Comparison of ENCODE assay signal across 2 cellular contexts in the genomic region with DNA sequence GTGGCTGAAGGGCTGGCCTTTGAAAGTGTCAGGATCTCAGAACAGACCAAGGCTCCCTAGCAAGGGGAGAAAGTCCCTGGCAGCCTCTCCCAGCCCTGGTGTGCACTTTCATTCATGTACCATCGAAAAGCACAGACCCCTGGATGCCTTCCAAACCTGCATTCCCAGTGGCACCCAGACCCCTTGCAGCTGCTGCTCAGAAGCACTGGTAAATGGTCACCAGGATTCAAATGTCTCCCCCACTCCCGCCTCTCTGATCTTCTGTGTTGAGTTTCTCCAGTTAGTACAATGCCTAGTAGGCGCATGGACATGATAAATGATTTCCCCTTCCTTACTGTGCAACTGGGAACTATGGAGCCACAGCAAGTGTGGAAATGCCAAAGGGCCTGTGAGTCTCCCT.
TF ChIP-seq lines count a peak whose summit lies in the region.

No MANE protein-coding gene starts in this region.

TF ChIP-seq in GM23338, 12 proteins besides CTCF, POLR2A, EP300 and RAD21:
- TF ChIP-seq EZH2phosphoT487 (IDR thresholded peaks at IDR 0.05; ENCODE audit: unreplicated experiment) (no peak), EZH2 (IDR thresholded peaks at IDR 0.05; ENCODE audit: low read depth, unreplicated experiment) (no peak), ZNF331 (CRISPR knock-in tag; IDR thresholded peaks at IDR 0.05; ENCODE audit: low read depth) (no peak), ZNF114 (CRISPR knock-in tag; IDR thresholded peaks at IDR 0.05) (no peak), JUNB (IDR thresholded peaks at IDR 0.05; ENCODE audit: unreplicated experiment) (no peak)
- TF ChIP-seq, protein P1, sequence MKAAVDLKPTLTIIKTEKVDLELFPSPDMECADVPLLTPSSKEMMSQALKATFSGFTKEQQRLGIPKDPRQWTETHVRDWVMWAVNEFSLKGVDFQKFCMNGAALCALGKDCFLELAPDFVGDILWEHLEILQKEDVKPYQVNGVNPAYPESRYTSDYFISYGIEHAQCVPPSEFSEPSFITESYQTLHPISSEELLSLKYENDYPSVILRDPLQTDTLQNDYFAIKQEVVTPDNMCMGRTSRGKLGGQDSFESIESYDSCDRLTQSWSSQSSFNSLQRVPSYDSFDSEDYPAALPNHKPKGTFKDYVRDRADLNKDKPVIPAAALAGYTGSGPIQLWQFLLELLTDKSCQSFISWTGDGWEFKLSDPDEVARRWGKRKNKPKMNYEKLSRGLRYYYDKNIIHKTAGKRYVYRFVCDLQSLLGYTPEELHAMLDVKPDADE (IDR thresholded peaks at IDR 0.05) = no peak
- TF ChIP-seq, protein P2, sequence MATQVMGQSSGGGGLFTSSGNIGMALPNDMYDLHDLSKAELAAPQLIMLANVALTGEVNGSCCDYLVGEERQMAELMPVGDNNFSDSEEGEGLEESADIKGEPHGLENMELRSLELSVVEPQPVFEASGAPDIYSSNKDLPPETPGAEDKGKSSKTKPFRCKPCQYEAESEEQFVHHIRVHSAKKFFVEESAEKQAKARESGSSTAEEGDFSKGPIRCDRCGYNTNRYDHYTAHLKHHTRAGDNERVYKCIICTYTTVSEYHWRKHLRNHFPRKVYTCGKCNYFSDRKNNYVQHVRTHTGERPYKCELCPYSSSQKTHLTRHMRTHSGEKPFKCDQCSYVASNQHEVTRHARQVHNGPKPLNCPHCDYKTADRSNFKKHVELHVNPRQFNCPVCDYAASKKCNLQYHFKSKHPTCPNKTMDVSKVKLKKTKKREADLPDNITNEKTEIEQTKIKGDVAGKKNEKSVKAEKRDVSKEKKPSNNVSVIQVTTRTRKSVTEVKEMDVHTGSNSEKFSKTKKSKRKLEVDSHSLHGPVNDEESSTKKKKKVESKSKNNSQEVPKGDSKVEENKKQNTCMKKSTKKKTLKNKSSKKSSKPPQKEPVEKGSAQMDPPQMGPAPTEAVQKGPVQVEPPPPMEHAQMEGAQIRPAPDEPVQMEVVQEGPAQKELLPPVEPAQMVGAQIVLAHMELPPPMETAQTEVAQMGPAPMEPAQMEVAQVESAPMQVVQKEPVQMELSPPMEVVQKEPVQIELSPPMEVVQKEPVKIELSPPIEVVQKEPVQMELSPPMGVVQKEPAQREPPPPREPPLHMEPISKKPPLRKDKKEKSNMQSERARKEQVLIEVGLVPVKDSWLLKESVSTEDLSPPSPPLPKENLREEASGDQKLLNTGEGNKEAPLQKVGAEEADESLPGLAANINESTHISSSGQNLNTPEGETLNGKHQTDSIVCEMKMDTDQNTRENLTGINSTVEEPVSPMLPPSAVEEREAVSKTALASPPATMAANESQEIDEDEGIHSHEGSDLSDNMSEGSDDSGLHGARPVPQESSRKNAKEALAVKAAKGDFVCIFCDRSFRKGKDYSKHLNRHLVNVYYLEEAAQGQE (IDR thresholded peaks at IDR 0.05; ENCODE audit: unreplicated experiment) = no peak

TF ChIP-seq in SK-N-SH, 30 proteins besides CTCF, POLR2A, EP300 and RAD21:
- TF ChIP-seq SMC3 (IDR thresholded peaks at IDR 0.05; ENCODE audit: low read depth, low read length) = no peak
- TF ChIP-seq TAF1 (IDR thresholded peaks at IDR 0.05; ENCODE audit: borderline replicate concordance, low read depth, low read length) = no peak
- TF ChIP-seq, protein P3, sequence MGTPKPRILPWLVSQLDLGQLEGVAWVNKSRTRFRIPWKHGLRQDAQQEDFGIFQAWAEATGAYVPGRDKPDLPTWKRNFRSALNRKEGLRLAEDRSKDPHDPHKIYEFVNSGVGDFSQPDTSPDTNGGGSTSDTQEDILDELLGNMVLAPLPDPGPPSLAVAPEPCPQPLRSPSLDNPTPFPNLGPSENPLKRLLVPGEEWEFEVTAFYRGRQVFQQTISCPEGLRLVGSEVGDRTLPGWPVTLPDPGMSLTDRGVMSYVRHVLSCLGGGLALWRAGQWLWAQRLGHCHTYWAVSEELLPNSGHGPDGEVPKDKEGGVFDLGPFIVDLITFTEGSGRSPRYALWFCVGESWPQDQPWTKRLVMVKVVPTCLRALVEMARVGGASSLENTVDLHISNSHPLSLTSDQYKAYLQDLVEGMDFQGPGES (IDR thresholded peaks at IDR 0.05; ENCODE audit: low read depth, low read length) = no peak
- no peak for TF ChIP-seq MXI1 (IDR thresholded peaks at IDR 0.05; ENCODE audit: low read depth, low read length)
- no peak for TF ChIP-seq RFX5 (IDR thresholded peaks at IDR 0.05; ENCODE audit: low read length)
- TF ChIP-seq, protein P4, sequence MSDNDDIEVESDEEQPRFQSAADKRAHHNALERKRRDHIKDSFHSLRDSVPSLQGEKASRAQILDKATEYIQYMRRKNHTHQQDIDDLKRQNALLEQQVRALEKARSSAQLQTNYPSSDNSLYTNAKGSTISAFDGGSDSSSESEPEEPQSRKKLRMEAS (IDR thresholded peaks at IDR 0.05; ENCODE audit: low read depth) = no peak
- no peak for TF ChIP-seq EZH2phosphoT487 (IDR thresholded peaks at IDR 0.05; ENCODE audit: borderline replicate concordance, low read depth)
- TF ChIP-seq, protein P2 (IDR thresholded peaks at IDR 0.05; ENCODE audit: low read depth, low read length) = no peak
- TF ChIP-seq TCF12 (IDR thresholded peaks at IDR 0.05) = no peak
- no peak for TF ChIP-seq GATA2 (CRISPR knock-in tag; IDR thresholded peaks at IDR 0.05)
- TF ChIP-seq TEAD4 (IDR thresholded peaks at IDR 0.05; ENCODE audit: borderline replicate concordance, insufficient read depth) = no peak
- no peak for TF ChIP-seq RCOR1 (IDR thresholded peaks at IDR 0.05; ENCODE audit: low read length)
- TF ChIP-seq CHD2 (IDR thresholded peaks at IDR 0.05; ENCODE audit: low read length, partially characterized antibody) = no peak
